In the genomic region with DNA sequence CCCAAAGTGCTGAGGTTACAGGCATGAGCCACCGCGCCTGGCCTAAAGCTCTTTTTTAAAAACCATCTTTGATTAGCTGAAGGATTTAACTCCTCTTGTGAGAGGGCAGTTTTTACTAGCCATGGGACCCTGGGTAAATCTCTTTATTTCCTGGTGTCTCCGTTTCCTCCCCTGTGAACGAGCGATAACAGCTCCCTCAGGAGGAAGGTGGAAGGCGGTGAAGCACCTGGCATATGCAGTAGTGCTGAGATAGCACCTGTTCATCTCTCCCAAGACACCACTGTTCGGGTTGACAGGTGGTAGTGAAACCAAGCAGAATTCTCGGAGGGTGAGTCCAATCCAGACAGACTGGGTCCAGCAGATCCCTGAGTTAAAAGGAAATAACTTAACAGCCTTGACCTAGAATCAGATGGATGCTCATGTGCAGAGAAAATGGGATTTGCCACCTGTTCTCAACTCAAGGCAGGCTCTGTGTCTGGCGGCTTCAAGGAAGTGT, we compare ENCODE assay signal across 13 cellular contexts.
"Had no signal": no experiment of that assay in that cellular context is flagged by ENCODE, and none has a peak within 500 bp of the region (broad histone marks: within the 10 kb centered on the region; RNA-seq: fewer than 3 reads in every experiment).

No MANE protein-coding gene starts in this region.

- H3K9me3 ChIP-seq: esophagus muscularis mucosa had no signal

- FAIRE-seq: endometrium had no signal

- H3K27me3 ChIP-seq: esophagus muscularis mucosa had no signal

- H3K4me3 ChIP-seq: esophagus muscularis mucosa had no signal

- ATAC-seq: left lobe of liver had no signal

- DNase-seq: activated CD4-positive, alpha-beta memory T cell treated with anti-CD3 and anti-CD28 coated beads for 36 hours; activated CD4-positive, alpha-beta T cell treated with anti-CD3 and anti-CD28 coated beads for 1 hour; activated gamma-delta T cell; activated naive CD8-positive, alpha-beta T cell treated with anti-CD3 and anti-CD28 coated beads for 36 hours; activated T-cell treated with anti-CD3 and anti-CD28 coated beads, Interleukin-2, amount 50 U/mL, for 48 hours; anterior cingulate cortex; glutamatergic neuron; stimulated activated CD4-positive, alpha-beta T cell treated with anti-CD3 and anti-CD28 coated beads, Interleukin-2, amount 100 ng/mL, for 48 hours; stimulated activated naive CD4-positive, alpha-beta T cell treated with Interleukin-2 at 50 U/mL for 16 hours; T-helper 9 cell had no signal
